ENCODE assay signal across 12 cellular contexts in the genomic region with DNA sequence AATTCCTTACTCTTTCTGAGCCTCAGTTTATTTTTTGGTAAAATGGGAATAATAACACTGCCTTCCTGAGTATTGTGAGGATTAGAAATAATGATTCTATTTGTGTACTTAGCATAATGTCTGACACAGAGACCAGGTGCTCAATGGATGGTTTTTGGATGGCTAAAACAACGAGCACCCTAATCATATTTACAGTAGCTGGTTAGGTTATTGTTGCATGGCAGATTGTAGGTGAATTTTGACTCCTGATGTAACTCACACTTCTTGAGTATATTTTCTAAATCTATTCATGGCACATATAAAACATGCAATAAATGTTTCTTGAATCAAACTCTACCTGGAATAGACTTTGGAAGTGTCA. TPM values are rescaled to one million over a fixed set of nuclear protein-coding genes. Genes with fewer than 3 reads are reported as not detected.
DNase-seq lines count a peak whose midpoint lies in the region; ATAC-seq, FAIRE-seq and TF ChIP-seq lines count a peak whose summit lies in the region.
"Had no signal": no experiment of that assay in that cellular context is flagged by ENCODE, and none has a peak within 500 bp of the region (broad histone marks: within the 10 kb centered on the region; RNA-seq: fewer than 3 reads in every experiment).

No MANE protein-coding gene starts in this region.

- no peaks in the 10 kb centered on the region for H3K4me1 ChIP-seq in suprapubic skin

- TF ChIP-seq CTCF in suprapubic skin (IDR thresholded peaks at IDR 0.05) (no peak), D721Med (IDR thresholded peaks at IDR 0.05; ENCODE audit: insufficient read depth, missing control alignments) (no peak)

- 97% methylated on average over 1 of the region's 1 CpG for WGBS in suprapubic skin

- no peak for FAIRE-seq in D721Med (lab: Jason Lieb, UNC)
- FAIRE-seq: bronchial epithelial cell had no signal

- DNase-seq in activated naive CD4-positive, alpha-beta T cell treated with anti-CD3 and anti-CD28 coated beads, Interleukin-2, amount 50 U/mL, for 72 hours (ENCODE audit: low spot score in 2 of 2): no peak
- DNase-seq in suprapubic skin (ENCODE audit: low spot score in 2 of 2): no peak
- no peak for DNase-seq in NK-92 (lab: John Stamatoyannopoulos, UW; ENCODE audit: unreplicated experiment)
- DNase-seq in D721Med (ENCODE audit: insufficient read length, low spot score): no peak
- no peak for DNase-seq in NCI-H2227 (lab: John Stamatoyannopoulos, UW; ENCODE audit: unreplicated experiment)
- DNase-seq: DND-41, left ventricle myocardium superior, NCI-H1105 had no signal

- peaks cover 11 to 27% of the 10 kb centered on the region in 2 donors for H3K9me3 Mint-ChIP-seq in activated naive CD4-positive, alpha-beta T cell treated with anti-CD3 and anti-CD28 coated beads, Interleukin-2, amount 50 U/mL, for 72 hours

- no peak overlapping the region for H3K27ac ChIP-seq in suprapubic skin

- H3K9me3 ChIP-seq in suprapubic skin: no peaks in the 10 kb centered on the region

- ATAC-seq in GM18870 (IDR thresholded peaks at IDR 0.05; ENCODE audit: unreplicated experiment) (peak; percentile 13), GM21447 (IDR thresholded peaks at IDR 0.05; ENCODE audit: unreplicated experiment) (peak; percentile 38), HG03103 (IDR thresholded peaks at IDR 0.05; ENCODE audit: low read depth, unreplicated experiment) (peak; percentile 25)
- no peak for ATAC-seq in activated naive CD4-positive, alpha-beta T cell treated with anti-CD3 and anti-CD28 coated beads, Interleukin-2, amount 50 U/mL, for 72 hours
- ATAC-seq: left ventricle myocardium superior had no signal

- no peak overlapping the region for H3K4me3 ChIP-seq in suprapubic skin

- TF ChIP-seq POLR2A in suprapubic skin (IDR thresholded peaks at IDR 0.05): no peak

- H3K27me3 ChIP-seq in suprapubic skin: no peaks in the 10 kb centered on the region

- H3K27ac Mint-ChIP-seq in activated naive CD4-positive, alpha-beta T cell treated with anti-CD3 and anti-CD28 coated beads, Interleukin-2, amount 50 U/mL, for 72 hours: peak overlapping the region; percentile 74 to 87

- no peaks in the 10 kb centered on the region for H3K36me3 ChIP-seq in suprapubic skin

- TF ChIP-seq EP300 in suprapubic skin (IDR thresholded peaks at IDR 0.05): no peak

- peaks cover 8 to 44% of the 10 kb centered on the region in 2 donors for H3K36me3 Mint-ChIP-seq in activated naive CD4-positive, alpha-beta T cell treated with anti-CD3 and anti-CD28 coated beads, Interleukin-2, amount 50 U/mL, for 72 hours

RNA-seq across cellular contexts. Expression of a gene that starts 11.9 kb away (rescaled TPM):
- total RNA-seq in activated naive CD4-positive, alpha-beta T cell treated with anti-CD3 and anti-CD28 coated beads, Interleukin-2, amount 50 U/mL, for 72 hours: 1 to 10 TPM; 7.8 to 9.3 TPM
- total RNA-seq in suprapubic skin: 10 to 100 TPM in 3 of 4 donors, 1 to 10 TPM in 1; 9.5 to 18.6 (median 15.3) TPM

Comparison
In these comparisons a context has a peak if more than half of its experiments do, and no peak if none do; other contexts are left out.
1. ATAC-seq: peak in GM18870 (single experiment), GM21447 (single experiment) and HG03103 (single experiment); none in activated naive CD4-positive, alpha-beta T cell treated with anti-CD3 and anti-CD28 coated beads, Interleukin-2, amount 50 U/mL, for 72 hours (0 of 2).